In genomic region chr6:31945154-31945506, GRCh38 we compare ENCODE assay signal across 2 cellular contexts.
TF ChIP-seq lines count a peak whose summit lies in the region.

No MANE protein-coding gene starts in this region.

TF ChIP-seq in GM23338, 12 proteins besides CTCF, POLR2A, EP300 and RAD21:
- no peak for TF ChIP-seq REST (IDR thresholded peaks at IDR 0.05; ENCODE audit: unreplicated experiment)
- no peak for TF ChIP-seq POLR2AphosphoS5 (IDR thresholded peaks at IDR 0.05; ENCODE audit: low read depth)
- TF ChIP-seq NANOG (IDR thresholded peaks at IDR 0.05; ENCODE audit: borderline replicate concordance), result no peak
- TF ChIP-seq JUNB (IDR thresholded peaks at IDR 0.05; ENCODE audit: unreplicated experiment), result no peak
- no peak for TF ChIP-seq EZH2 (IDR thresholded peaks at IDR 0.05; ENCODE audit: low read depth, unreplicated experiment)
- TF ChIP-seq CREB1 (CRISPR knock-in tag; IDR thresholded peaks at IDR 0.05; ENCODE audit: low read depth), result no peak
- TF ChIP-seq, protein P1, sequence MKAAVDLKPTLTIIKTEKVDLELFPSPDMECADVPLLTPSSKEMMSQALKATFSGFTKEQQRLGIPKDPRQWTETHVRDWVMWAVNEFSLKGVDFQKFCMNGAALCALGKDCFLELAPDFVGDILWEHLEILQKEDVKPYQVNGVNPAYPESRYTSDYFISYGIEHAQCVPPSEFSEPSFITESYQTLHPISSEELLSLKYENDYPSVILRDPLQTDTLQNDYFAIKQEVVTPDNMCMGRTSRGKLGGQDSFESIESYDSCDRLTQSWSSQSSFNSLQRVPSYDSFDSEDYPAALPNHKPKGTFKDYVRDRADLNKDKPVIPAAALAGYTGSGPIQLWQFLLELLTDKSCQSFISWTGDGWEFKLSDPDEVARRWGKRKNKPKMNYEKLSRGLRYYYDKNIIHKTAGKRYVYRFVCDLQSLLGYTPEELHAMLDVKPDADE (IDR thresholded peaks at IDR 0.05), result no peak

TF ChIP-seq in HepG2, 621 proteins besides CTCF, POLR2A, EP300 and RAD21:
- TF ChIP-seq HNRNPH1 (optimal IDR thresholded peaks at IDR 0.05; ENCODE audit: low read depth, low read length) (peak; percentile 31), RFXAP (CRISPR knock-in tag; IDR thresholded peaks at IDR 0.05; ENCODE audit: borderline replicate concordance) (no peak), GATAD2A (CRISPR knock-in tag; IDR thresholded peaks at IDR 0.05) (no peak), ZNF879 (CRISPR knock-in tag; IDR thresholded peaks at IDR 0.05) (peak; percentile 42; the same call in 1 of the 2 replicates), ZNF878 (CRISPR knock-in tag; IDR thresholded peaks at IDR 0.05) (peak; percentile 26; the same call in 1 of the 2 replicates), ZMYM2 (CRISPR knock-in tag; IDR thresholded peaks at IDR 0.05) (no peak), ZNF773 (CRISPR knock-in tag; IDR thresholded peaks at IDR 0.05; ENCODE audit: borderline replicate concordance) (no peak), EED (CRISPR knock-in tag; IDR thresholded peaks at IDR 0.05) (0 out of 2 replicates have a peak, but pooled peaks have one; percentile 50), NFAT5 (CRISPR knock-in tag; IDR thresholded peaks at IDR 0.05) (0 out of 2 replicates have a peak, but pooled peaks have one; percentile 23), SNAI1 (CRISPR knock-in tag; IDR thresholded peaks at IDR 0.05; ENCODE audit: borderline replicate concordance) (no peak), AGO1 (IDR thresholded peaks at IDR 0.05; ENCODE audit: low read depth, low read length, poor library complexity, severe bottlenecking) (no peak), ZNF782 (CRISPR knock-in tag; IDR thresholded peaks at IDR 0.05; ENCODE audit: borderline replicate concordance) (0 out of 2 replicates have a peak, but pooled peaks have one; percentile 28), PAX8 (CRISPR knock-in tag; IDR thresholded peaks at IDR 0.05; ENCODE audit: borderline replicate concordance) (0 out of 2 replicates have a peak, but pooled peaks have one; percentile 49), ZNF777 (CRISPR knock-in tag; IDR thresholded peaks at IDR 0.05) (0 out of 2 replicates have a peak, but pooled peaks have one; percentile 2), ZBTB38 (CRISPR knock-in tag; IDR thresholded peaks at IDR 0.05) (peak; percentile 81; the same call in 1 of the 2 replicates), ZNF329 (CRISPR knock-in tag; IDR thresholded peaks at IDR 0.05; ENCODE audit: low read depth) (0 out of 2 replicates have a peak, but pooled peaks have one; percentile 22), ZNF292 (CRISPR knock-in tag; IDR thresholded peaks at IDR 0.05; ENCODE audit: borderline replicate concordance, low read depth) (0 out of 2 replicates have a peak, but pooled peaks have one; percentile 22), ZKSCAN5 (CRISPR knock-in tag; IDR thresholded peaks at IDR 0.05) (peak; percentile 7; the same call in 1 of the 2 replicates), ADNP (CRISPR knock-in tag; IDR thresholded peaks at IDR 0.05) (no peak), CBX5 (CRISPR knock-in tag; IDR thresholded peaks at IDR 0.05; ENCODE audit: borderline replicate concordance) (no peak), ZNF232 (CRISPR knock-in tag; IDR thresholded peaks at IDR 0.05; ENCODE audit: borderline replicate concordance) (peak; percentile 59; the same call in 1 of the 2 replicates), TBP (CRISPR knock-in tag; IDR thresholded peaks at IDR 0.05) (no peak), ZFY (CRISPR knock-in tag; IDR thresholded peaks at IDR 0.05) (0 out of 2 replicates have a peak, but pooled peaks have one; percentile 3), DNMT1 (CRISPR knock-in tag; IDR thresholded peaks at IDR 0.05) (no peak)
- TF ChIP-seq, protein P2, sequence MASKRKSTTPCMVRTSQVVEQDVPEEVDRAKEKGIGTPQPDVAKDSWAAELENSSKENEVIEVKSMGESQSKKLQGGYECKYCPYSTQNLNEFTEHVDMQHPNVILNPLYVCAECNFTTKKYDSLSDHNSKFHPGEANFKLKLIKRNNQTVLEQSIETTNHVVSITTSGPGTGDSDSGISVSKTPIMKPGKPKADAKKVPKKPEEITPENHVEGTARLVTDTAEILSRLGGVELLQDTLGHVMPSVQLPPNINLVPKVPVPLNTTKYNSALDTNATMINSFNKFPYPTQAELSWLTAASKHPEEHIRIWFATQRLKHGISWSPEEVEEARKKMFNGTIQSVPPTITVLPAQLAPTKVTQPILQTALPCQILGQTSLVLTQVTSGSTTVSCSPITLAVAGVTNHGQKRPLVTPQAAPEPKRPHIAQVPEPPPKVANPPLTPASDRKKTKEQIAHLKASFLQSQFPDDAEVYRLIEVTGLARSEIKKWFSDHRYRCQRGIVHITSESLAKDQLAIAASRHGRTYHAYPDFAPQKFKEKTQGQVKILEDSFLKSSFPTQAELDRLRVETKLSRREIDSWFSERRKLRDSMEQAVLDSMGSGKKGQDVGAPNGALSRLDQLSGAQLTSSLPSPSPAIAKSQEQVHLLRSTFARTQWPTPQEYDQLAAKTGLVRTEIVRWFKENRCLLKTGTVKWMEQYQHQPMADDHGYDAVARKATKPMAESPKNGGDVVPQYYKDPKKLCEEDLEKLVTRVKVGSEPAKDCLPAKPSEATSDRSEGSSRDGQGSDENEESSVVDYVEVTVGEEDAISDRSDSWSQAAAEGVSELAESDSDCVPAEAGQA (IDR thresholded peaks at IDR 0.05; ENCODE audit: low read depth), result 0 out of 2 replicates have a peak, but pooled peaks have one; percentile 9
- TF ChIP-seq, protein P2 (CRISPR knock-in tag; IDR thresholded peaks at IDR 0.05; ENCODE audit: borderline replicate concordance), result no peak
- TF ChIP-seq, protein P3, sequence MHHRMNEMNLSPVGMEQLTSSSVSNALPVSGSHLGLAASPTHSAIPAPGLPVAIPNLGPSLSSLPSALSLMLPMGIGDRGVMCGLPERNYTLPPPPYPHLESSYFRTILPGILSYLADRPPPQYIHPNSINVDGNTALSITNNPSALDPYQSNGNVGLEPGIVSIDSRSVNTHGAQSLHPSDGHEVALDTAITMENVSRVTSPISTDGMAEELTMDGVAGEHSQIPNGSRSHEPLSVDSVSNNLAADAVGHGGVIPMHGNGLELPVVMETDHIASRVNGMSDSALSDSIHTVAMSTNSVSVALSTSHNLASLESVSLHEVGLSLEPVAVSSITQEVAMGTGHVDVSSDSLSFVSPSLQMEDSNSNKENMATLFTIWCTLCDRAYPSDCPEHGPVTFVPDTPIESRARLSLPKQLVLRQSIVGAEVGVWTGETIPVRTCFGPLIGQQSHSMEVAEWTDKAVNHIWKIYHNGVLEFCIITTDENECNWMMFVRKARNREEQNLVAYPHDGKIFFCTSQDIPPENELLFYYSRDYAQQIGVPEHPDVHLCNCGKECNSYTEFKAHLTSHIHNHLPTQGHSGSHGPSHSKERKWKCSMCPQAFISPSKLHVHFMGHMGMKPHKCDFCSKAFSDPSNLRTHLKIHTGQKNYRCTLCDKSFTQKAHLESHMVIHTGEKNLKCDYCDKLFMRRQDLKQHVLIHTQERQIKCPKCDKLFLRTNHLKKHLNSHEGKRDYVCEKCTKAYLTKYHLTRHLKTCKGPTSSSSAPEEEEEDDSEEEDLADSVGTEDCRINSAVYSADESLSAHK (CRISPR knock-in tag; IDR thresholded peaks at IDR 0.05; ENCODE audit: borderline replicate concordance), result no peak
- TF ChIP-seq, protein P4, sequence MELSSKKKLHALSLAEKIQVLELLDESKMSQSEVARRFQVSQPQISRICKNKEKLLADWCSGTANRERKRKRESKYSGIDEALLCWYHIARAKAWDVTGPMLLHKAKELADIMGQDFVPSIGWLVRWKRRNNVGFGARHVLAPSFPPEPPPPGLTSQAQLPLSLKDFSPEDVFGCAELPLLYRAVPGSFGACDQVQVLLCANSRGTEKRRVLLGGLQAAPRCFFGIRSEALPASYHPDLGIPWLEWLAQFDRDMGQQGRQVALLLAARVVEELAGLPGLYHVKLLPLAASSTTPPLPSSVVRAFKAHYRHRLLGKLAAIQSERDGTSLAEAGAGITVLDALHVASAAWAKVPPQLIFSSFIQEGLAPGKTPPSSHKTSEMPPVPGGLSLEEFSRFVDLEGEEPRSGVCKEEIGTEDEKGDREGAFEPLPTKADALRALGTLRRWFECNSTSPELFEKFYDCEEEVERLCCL (CRISPR knock-in tag; IDR thresholded peaks at IDR 0.05; ENCODE audit: borderline replicate concordance), result no peak
